ENCODE assay signal across 9 cellular contexts in the genomic region with DNA sequence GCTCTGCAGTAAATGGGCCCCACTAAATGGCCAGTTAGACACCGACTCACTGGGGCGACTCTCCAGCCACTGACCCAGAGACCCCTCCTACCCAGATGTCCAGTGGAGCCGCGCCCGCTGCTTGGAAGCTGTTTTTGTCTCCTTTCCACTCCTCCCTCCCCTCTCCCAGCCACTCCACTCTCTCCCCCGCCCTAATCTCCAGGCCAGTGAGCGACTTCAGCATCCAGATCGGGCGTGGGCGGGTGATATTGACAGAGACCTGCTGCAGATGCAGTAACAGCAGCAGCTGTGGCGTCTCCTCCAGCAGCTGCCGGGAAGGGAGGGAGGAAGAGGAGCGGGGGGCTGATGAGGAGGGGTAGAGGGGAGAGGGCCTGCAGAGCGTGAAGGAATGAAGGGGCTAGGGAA. TPM values are rescaled to one million over a fixed set of nuclear protein-coding genes. Genes with fewer than 3 reads are reported as not detected.
DNase-seq lines count a peak whose midpoint lies in the region; ATAC-seq and TF ChIP-seq lines count a peak whose summit lies in the region.
"Had no signal": no experiment of that assay in that cellular context is flagged by ENCODE, and none has a peak within 500 bp of the region (broad histone marks: within the 10 kb centered on the region; RNA-seq: fewer than 3 reads in every experiment).

Gene SCN7A (minus strand): TSS at position 110 of the 405 bp plus-strand sequence. CDS start 16,553 bp downstream, outside the sequence.

- DNase-seq in NCI-H1092 (lab: John Stamatoyannopoulos, UW): peak; percentile 36
- peak; percentile 51 for DNase-seq in astrocyte of the hippocampus (ENCODE audit: low read depth, low spot score)
- DNase-seq in iPS-NIHi7 (ENCODE audit: extremely low spot score): peak; percentile 67
- DNase-seq in CD4-positive, alpha-beta T cell: no peak
- no peak for DNase-seq in KBM-7

- no peak for TF ChIP-seq POLR2A in GM18505 (IDR thresholded peaks at IDR 0.05; ENCODE audit: borderline replicate concordance, extremely low read depth, insufficient read depth, insufficient read length)

- H3K4me3 ChIP-seq in stomach smooth muscle (ENCODE audit: low read length in 2 of 2): peak within 1 kb of the TSS; percentile 56 to 66

- H3K9me3 Mint-ChIP-seq in CD4-positive, alpha-beta T cell: no peaks in the 10 kb centered on the region

- peaks cover 0 to 5% of the 10 kb centered on the region in 2 donors for H3K27me3 ChIP-seq in stomach smooth muscle (ENCODE audit: control insufficient read depth in 1 of 2, insufficient read depth in 2 of 2, low read length in 2 of 2)
- H3K27me3 ChIP-seq in CD4-positive, alpha-beta T cell (ENCODE audit: control insufficient read depth, insufficient read depth, low read length): no peaks in the 10 kb centered on the region

- peak within 1 kb of the TSS; percentile 42 to 47 for H3K9ac ChIP-seq in stomach smooth muscle (ENCODE audit: low read length in 2 of 2)

- H3K27ac Mint-ChIP-seq in CD4-positive, alpha-beta T cell: no peak within 1 kb of the TSS

- H3K9me3 ChIP-seq in stomach smooth muscle (ENCODE audit: control insufficient read depth in 2 of 2, low read length in 2 of 2): no peaks in the 10 kb centered on the region
- no peaks in the 10 kb centered on the region for H3K9me3 ChIP-seq in CD4-positive, alpha-beta T cell (ENCODE audit: control insufficient read depth, low read length)

- no peaks in the 10 kb centered on the region for H3K4me1 ChIP-seq in stomach smooth muscle (ENCODE audit: control insufficient read depth, insufficient read depth, low read length)

- ATAC-seq in GM18505 (IDR thresholded peaks at IDR 0.05; ENCODE audit: unreplicated experiment) (no peak), HG02759 (IDR thresholded peaks at IDR 0.05; ENCODE audit: unreplicated experiment) (no peak)
- no peak for ATAC-seq in CD4-positive, alpha-beta T cell (ENCODE audit: poor library complexity)

- no peak for TF ChIP-seq CTCF in CD4-positive, alpha-beta T cell (IDR thresholded peaks at IDR 0.05)

- no peaks in the 10 kb centered on the region for H3K27me3 Mint-ChIP-seq in CD4-positive, alpha-beta T cell

- no peaks in the 10 kb centered on the region for H3K36me3 ChIP-seq in stomach smooth muscle (ENCODE audit: control insufficient read depth in 2 of 2, insufficient read depth in 2 of 2, low read length in 2 of 2)

- in situ Hi-C loops in KBM-7 (cut with MboI; ENCODE audit: low pct_unique_long_range_greater_than_20kb, low sequenced_read_pairs): no loop called here

- CTCF ChIA-PET in CD4-positive, alpha-beta T cell (lab: Charles Lee): no interaction called here

- no peaks in the 10 kb centered on the region for H3K4me1 Mint-ChIP-seq in CD4-positive, alpha-beta T cell (ENCODE audit: low read depth)

- POLR2A ChIA-PET in CD4-positive, alpha-beta T cell (lab: Charles Lee): no interaction called here

- H3K4me3 Mint-ChIP-seq in CD4-positive, alpha-beta T cell: no peak within 1 kb of the TSS

- no peak within 1 kb of the TSS for H3K27ac ChIP-seq in stomach smooth muscle (ENCODE audit: low read length)
- H3K27ac ChIP-seq in CD4-positive, alpha-beta T cell (ENCODE audit: low read depth, low read length): no peak within 1 kb of the TSS
- H3K27ac ChIP-seq: epithelial cell of prostate had no signal

- intact Hi-C loops in CD4-positive, alpha-beta T cell (cut with DNase I, micrococcal nuclease): no loop called here

- no peaks in the 10 kb centered on the region for H3K36me3 Mint-ChIP-seq in CD4-positive, alpha-beta T cell (ENCODE audit: low read depth)

RNA-seq across cellular contexts. Expression of gene SCN7A, which starts in this region (rescaled TPM):
- total RNA-seq in CD4-positive, alpha-beta T cell: not detected

Comparison
In these comparisons a context has a peak if more than half of its experiments do, and no peak if none do; other contexts are left out.
1. DNase-seq: peak in NCI-H1092 (single experiment), astrocyte of the hippocampus (single experiment) and iPS-NIHi7 (single experiment); none in CD4-positive, alpha-beta T cell (0 of 10) and KBM-7 (single experiment).